In genomic region chr15:62472616-62473299, GRCh38 we compare ENCODE assay signal across 1 cellular context.
TF ChIP-seq lines count a peak whose summit lies in the region.

No MANE protein-coding gene starts in this region.

TF ChIP-seq in GM23338, 12 proteins besides CTCF, POLR2A, EP300 and RAD21:
- no peak for TF ChIP-seq ZNF462 (CRISPR knock-in tag; IDR thresholded peaks at IDR 0.05)
- TF ChIP-seq ZNF331 (CRISPR knock-in tag; IDR thresholded peaks at IDR 0.05; ENCODE audit: low read depth): no peak
